In genomic region chr6:11277275-11278206, GRCh38 we compare ENCODE assay signal across 9 cellular contexts. TPM values are rescaled to one million over a fixed set of nuclear protein-coding genes. Genes with fewer than 3 reads are reported as not detected.
DNase-seq lines count a peak whose midpoint lies in the region; ATAC-seq, FAIRE-seq and TF ChIP-seq lines count a peak whose summit lies in the region.
"Had no signal": no experiment of that assay in that cellular context is flagged by ENCODE, and none has a peak within 500 bp of the region (broad histone marks: within the 10 kb centered on the region; RNA-seq: fewer than 3 reads in every experiment).

No MANE protein-coding gene starts in this region.

- CTCF ChIA-PET in A549 (lab: Yijun Ruan, JAX): interaction anchor here (0.5 to 0.9 kb wide), 4 partner anchors 13 to 83 kb away, joined by 3 read pairs; no protein-coding TSS in a partner anchor

- TF ChIP-seq POLR2A in A549 (IDR thresholded peaks at IDR 0.05; ENCODE audit: low read length): no peak

- H3K27ac Mint-ChIP-seq in T-helper 2 cell treated with Interferon-gamma antibody and Interleukin-4, amounts not matched to agents 5 μg/mL and 100 μg/mL, for 36 hours: peak overlapping the region; percentile 70
- H3K27ac Mint-ChIP-seq in stimulated activated memory B cell treated with anti-CD40 and anti-IgM and Interleukin-4, amounts not matched to agents 10 μg/mL and 1 μg/mL and 100 μg/mL, for 72 hours: peak overlapping the region; percentile 92

- H3K4me3 ChIP-seq in A549: no peak overlapping the region

- peaks cover 33% of the 10 kb centered on the region for H3K4me1 Mint-ChIP-seq in T-helper 2 cell treated with Interferon-gamma antibody and Interleukin-4, amounts not matched to agents 5 μg/mL and 100 μg/mL, for 36 hours (ENCODE audit: low read depth)
- H3K4me1 Mint-ChIP-seq in stimulated activated memory B cell treated with anti-CD40 and anti-IgM and Interleukin-4, amounts not matched to agents 10 μg/mL and 1 μg/mL and 100 μg/mL, for 72 hours: peaks cover 53% of the 10 kb centered on the region

- H3K4me3 Mint-ChIP-seq in T-helper 2 cell treated with Interferon-gamma antibody and Interleukin-4, amounts not matched to agents 5 μg/mL and 100 μg/mL, for 36 hours: peak overlapping the region; percentile 17
- H3K4me3 Mint-ChIP-seq in stimulated activated memory B cell treated with anti-CD40 and anti-IgM and Interleukin-4, amounts not matched to agents 10 μg/mL and 1 μg/mL and 100 μg/mL, for 72 hours: peak overlapping the region; percentile 54

- peaks cover 31% of the 10 kb centered on the region for H3K36me3 Mint-ChIP-seq in T-helper 2 cell treated with Interferon-gamma antibody and Interleukin-4, amounts not matched to agents 5 μg/mL and 100 μg/mL, for 36 hours (ENCODE audit: low read depth)
- H3K36me3 Mint-ChIP-seq in stimulated activated memory B cell treated with anti-CD40 and anti-IgM and Interleukin-4, amounts not matched to agents 10 μg/mL and 1 μg/mL and 100 μg/mL, for 72 hours: peaks cover 11% of the 10 kb centered on the region

- 82% methylated on average over 14 of the region's 14 CpGs for WGBS in A549 (ENCODE audit: missing lambda C conversion rate)

- FAIRE-seq in A549 (lab: Jason Lieb, UNC): no peak

- DNase-seq in A549 (ENCODE audit: low read depth in 1 of 2, low spot score in 1 of 2) (peak; percentile 15 to 55), hepatic stellate cell (ENCODE audit: low spot score) (peak; percentile 79), RKO (ENCODE audit: low spot score) (no peak), NCI-H2081 (lab: John Stamatoyannopoulos, UW) (no peak)
- DNase-seq in T-helper 2 cell treated with Interferon-gamma antibody and Interleukin-4, amounts not matched to agents 5 μg/mL and 100 μg/mL, for 36 hours (ENCODE audit: low spot score): peak; percentile 32

- peak overlapping the region; percentile 43 for H3K4me2 ChIP-seq in A549

- TF ChIP-seq CTCF in A549 (IDR thresholded peaks at IDR 0.05): no peak

- no peaks in the 10 kb centered on the region for H3K9me3 Mint-ChIP-seq in T-helper 2 cell treated with Interferon-gamma antibody and Interleukin-4, amounts not matched to agents 5 μg/mL and 100 μg/mL, for 36 hours
- H3K9me3 Mint-ChIP-seq in stimulated activated memory B cell treated with anti-CD40 and anti-IgM and Interleukin-4, amounts not matched to agents 10 μg/mL and 1 μg/mL and 100 μg/mL, for 72 hours: no peaks in the 10 kb centered on the region

- H3K9me3 ChIP-seq in A549: no peaks in the 10 kb centered on the region

- ATAC-seq in A549 (peak in 1 of 2 experiments; percentile 53; a peak in 3 of 6 replicates), GM18502 (IDR thresholded peaks at IDR 0.05; ENCODE audit: poor library complexity, unreplicated experiment) (peak; percentile 66), HG02759 (IDR thresholded peaks at IDR 0.05; ENCODE audit: unreplicated experiment) (peak; percentile 57)
- peak; percentile 87 for ATAC-seq in stimulated activated memory B cell treated with anti-CD40 and anti-IgM and Interleukin-4, amounts not matched to agents 10 μg/mL and 1 μg/mL and 100 μg/mL, for 72 hours
- ATAC-seq: HCT116 had no signal

- POLR2A ChIA-PET in A549 (lab: Yijun Ruan, JAX): interaction anchor here (1.0 kb wide), 2 partner anchors 45 to 46 kb away, joined by 3 read pairs; partner anchors contain the start of gene NEDD9

- H3K27me3 Mint-ChIP-seq in T-helper 2 cell treated with Interferon-gamma antibody and Interleukin-4, amounts not matched to agents 5 μg/mL and 100 μg/mL, for 36 hours (ENCODE audit: low read depth): no peaks in the 10 kb centered on the region
- no peaks in the 10 kb centered on the region for H3K27me3 Mint-ChIP-seq in stimulated activated memory B cell treated with anti-CD40 and anti-IgM and Interleukin-4, amounts not matched to agents 10 μg/mL and 1 μg/mL and 100 μg/mL, for 72 hours

- H3K4me1 ChIP-seq in A549: peaks cover 61% of the 10 kb centered on the region

- TF ChIP-seq EP300 in A549 (IDR thresholded peaks at IDR 0.05): no peak

- H3K27ac ChIP-seq in A549: peak overlapping the region; percentile 61 to 81

- no peak for TF ChIP-seq RAD21 in A549 (conservative IDR thresholded peaks at IDR 0.05 in 1 of 2, IDR thresholded peaks at IDR 0.05 in 1 of 2)

TF ChIP-seq in A549, 52 proteins besides CTCF, POLR2A, EP300 and RAD21:
- TF ChIP-seq MAX (IDR thresholded peaks at IDR 0.05) (peak; percentile 54; the same call in 1 of the 2 replicates), RFX5 (IDR thresholded peaks at IDR 0.05) (no peak), JUNB (IDR thresholded peaks at IDR 0.05) (0 out of 2 replicates have a peak, but pooled peaks have one; percentile 14), GATA3 (IDR thresholded peaks at IDR 0.05; ENCODE audit: borderline replicate concordance) (peak; percentile 60; the same call in 1 of the 2 replicates)

RNA-seq across cellular contexts. Expression of gene NEDD9, which starts 45.1 kb away (rescaled TPM):
- 79.6 and 82.5 TPM in 2 replicates for polyA plus RNA-seq in A549 (2011; rRNA removed)
- polyA plus RNA-seq in A549 (2012; cell fraction: cytosol; rRNA removed): 58.4 and 71.1 TPM in 2 replicates
- polyA plus RNA-seq in A549 (2012; cell fraction: nucleus; rRNA removed): 106 and 118 TPM in 2 replicates
- polyA plus RNA-seq in A549 (2017; fragmentation: RNase III; extraction: RNeasy Plus Mini Kit Qiagen cat#74134 plus additional on column Dnase treatment): 43.6 to 47.9 TPM (median 46.7 TPM) in 3 replicates
- 212 and 221 TPM in 2 replicates for polyA minus RNA-seq in A549 (2011; rRNA and poly(A)+ RNA removed)

Comparison
In these comparisons a context has a peak if more than half of its experiments do, and no peak if none do; other contexts are left out.
1. DNase-seq: peak in A549 (2 of 2), T-helper 2 cell treated with Interferon-gamma antibody and Interleukin-4, amounts not matched to agents 5 μg/mL and 100 μg/mL, for 36 hours (single experiment) and hepatic stellate cell (single experiment); none in RKO (single experiment) and NCI-H2081 (0 of 2).